ENCODE assay signal across 20 cellular contexts in the genomic region with DNA sequence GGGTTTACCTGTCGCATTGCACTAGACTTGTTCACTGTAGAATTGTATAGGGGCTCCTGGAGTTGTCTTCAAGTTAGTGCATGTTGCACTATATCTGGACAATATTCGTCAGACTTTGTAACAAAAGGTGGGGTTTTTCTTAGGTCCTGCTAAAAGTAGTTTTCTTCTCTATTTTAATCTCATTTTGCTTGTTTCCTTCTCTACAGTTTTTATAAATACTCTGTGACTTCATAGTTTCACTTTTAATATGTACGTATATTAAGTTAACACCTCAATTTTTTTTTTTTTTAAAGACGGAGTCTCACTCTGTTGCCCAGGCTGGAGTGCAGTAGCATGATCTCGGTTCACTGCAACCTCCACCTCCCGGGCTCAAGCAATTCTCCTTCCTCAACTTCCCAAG. TPM values are rescaled to one million over a fixed set of nuclear protein-coding genes. Genes with fewer than 3 reads are reported as not detected.
DNase-seq lines count a peak whose midpoint lies in the region; ATAC-seq and TF ChIP-seq lines count a peak whose summit lies in the region.
"Had no signal": no experiment of that assay in that cellular context is flagged by ENCODE, and none has a peak within 500 bp of the region (broad histone marks: within the 10 kb centered on the region; RNA-seq: fewer than 3 reads in every experiment).

No MANE protein-coding gene starts in this region.

- ATAC-seq in activated CD8-positive, alpha-beta T cell treated with anti-CD3 and anti-CD28 coated beads for 36 hours = peak; percentile 34
- ATAC-seq in activated CD8-positive, alpha-beta T cell treated with anti-CD3 and anti-CD28 coated beads, Interleukin-2, amount 10 ng/mL, durations not matched to agents 7 days and 5 days = no peak
- ATAC-seq in GM19351 (IDR thresholded peaks at IDR 0.05; ENCODE audit: unreplicated experiment) = peak; percentile 74
- peak; percentile 78 for ATAC-seq in HG03575 (IDR thresholded peaks at IDR 0.05; ENCODE audit: extremely low read depth, insufficient number of reproducible peaks, low FRiP score, unreplicated experiment)
- ATAC-seq in natural killer cell treated with Interleukin-12 subunit alpha and Interleukin-12 subunit beta and Interleukin-15 and Interleukin-18, amount 100 ng/mL, for 72 hours = peak; percentile 80 to 85
- ATAC-seq: left lung had no signal

- H3K36me3 Mint-ChIP-seq in activated CD8-positive, alpha-beta T cell treated with anti-CD3 and anti-CD28 coated beads for 36 hours (ENCODE audit: low read depth) = no peaks in the 10 kb centered on the region
- no peaks in the 10 kb centered on the region for H3K36me3 Mint-ChIP-seq in activated CD8-positive, alpha-beta T cell treated with anti-CD3 and anti-CD28 coated beads, Interleukin-2, amount 10 ng/mL, durations not matched to agents 7 days and 5 days (ENCODE audit: low read depth)
- H3K36me3 Mint-ChIP-seq in natural killer cell treated with Interleukin-12 subunit alpha and Interleukin-12 subunit beta and Interleukin-15 and Interleukin-18, amount 100 ng/mL, for 72 hours = no peaks in the 10 kb centered on the region

- CTCF ChIA-PET in activated CD8-positive, alpha-beta T cell treated with anti-CD3 and anti-CD28 coated beads for 36 hours (lab: Charles Lee) = no interaction called here
- CTCF ChIA-PET in activated CD8-positive, alpha-beta T cell treated with anti-CD3 and anti-CD28 coated beads, Interleukin-2, amount 10 ng/mL, durations not matched to agents 7 days and 5 days (lab: Charles Lee) = no interaction called here

- no peaks in the 10 kb centered on the region for H3K9me3 ChIP-seq in ascending aorta
- H3K9me3 ChIP-seq: left lung, transverse colon had no signal

- H3K27ac Mint-ChIP-seq in activated CD8-positive, alpha-beta T cell treated with anti-CD3 and anti-CD28 coated beads for 36 hours = no peak overlapping the region
- no peak overlapping the region for H3K27ac Mint-ChIP-seq in activated CD8-positive, alpha-beta T cell treated with anti-CD3 and anti-CD28 coated beads, Interleukin-2, amount 10 ng/mL, durations not matched to agents 7 days and 5 days
- H3K27ac Mint-ChIP-seq in natural killer cell treated with Interleukin-12 subunit alpha and Interleukin-12 subunit beta and Interleukin-15 and Interleukin-18, amount 100 ng/mL, for 72 hours = peak overlapping the region; percentile 65 to 89

- intact Hi-C loops in activated CD8-positive, alpha-beta T cell treated with anti-CD3 and anti-CD28 coated beads for 36 hours (cut with micrococcal nuclease) = no loop called here
- intact Hi-C loops in ascending aorta (cut with DNase I) = no loop called here

- peak overlapping the region; percentile 11 for H3K4me3 Mint-ChIP-seq in activated CD8-positive, alpha-beta T cell treated with anti-CD3 and anti-CD28 coated beads for 36 hours
- no peak overlapping the region for H3K4me3 Mint-ChIP-seq in activated CD8-positive, alpha-beta T cell treated with anti-CD3 and anti-CD28 coated beads, Interleukin-2, amount 10 ng/mL, durations not matched to agents 7 days and 5 days
- peak overlapping the region; percentile 75 for H3K4me3 Mint-ChIP-seq in natural killer cell treated with Interleukin-12 subunit alpha and Interleukin-12 subunit beta and Interleukin-15 and Interleukin-18, amount 100 ng/mL, for 72 hours

- no peaks in the 10 kb centered on the region for H3K4me1 ChIP-seq in ascending aorta
- H3K4me1 ChIP-seq: left lung, transverse colon had no signal

- no peaks in the 10 kb centered on the region for H3K9me3 Mint-ChIP-seq in activated CD8-positive, alpha-beta T cell treated with anti-CD3 and anti-CD28 coated beads for 36 hours
- H3K9me3 Mint-ChIP-seq in activated CD8-positive, alpha-beta T cell treated with anti-CD3 and anti-CD28 coated beads, Interleukin-2, amount 10 ng/mL, durations not matched to agents 7 days and 5 days (ENCODE audit: insufficient read depth) = peaks cover 6% of the 10 kb centered on the region
- H3K9me3 Mint-ChIP-seq in natural killer cell treated with Interleukin-12 subunit alpha and Interleukin-12 subunit beta and Interleukin-15 and Interleukin-18, amount 100 ng/mL, for 72 hours = peaks cover 5% of the 10 kb centered on the region

- H3K36me3 ChIP-seq in ascending aorta = no peaks in the 10 kb centered on the region
- H3K36me3 ChIP-seq: left lung, transverse colon had no signal

- POLR2A ChIA-PET in activated CD8-positive, alpha-beta T cell treated with anti-CD3 and anti-CD28 coated beads for 36 hours (lab: Charles Lee) = interaction anchor here (0.9 kb wide), 1 partner anchor 51 kb away, joined by 3 read pairs; no protein-coding TSS in a partner anchor
- POLR2A ChIA-PET in activated CD8-positive, alpha-beta T cell treated with anti-CD3 and anti-CD28 coated beads, Interleukin-2, amount 10 ng/mL, durations not matched to agents 7 days and 5 days (lab: Charles Lee) = no interaction called here

- H3K27me3 Mint-ChIP-seq in activated CD8-positive, alpha-beta T cell treated with anti-CD3 and anti-CD28 coated beads for 36 hours = no peaks in the 10 kb centered on the region
- H3K27me3 Mint-ChIP-seq in activated CD8-positive, alpha-beta T cell treated with anti-CD3 and anti-CD28 coated beads, Interleukin-2, amount 10 ng/mL, durations not matched to agents 7 days and 5 days (ENCODE audit: low read depth) = peaks cover 7% of the 10 kb centered on the region
- no peaks in the 10 kb centered on the region for H3K27me3 Mint-ChIP-seq in natural killer cell treated with Interleukin-12 subunit alpha and Interleukin-12 subunit beta and Interleukin-15 and Interleukin-18, amount 100 ng/mL, for 72 hours

- no peaks in the 10 kb centered on the region for H3K27me3 ChIP-seq in ascending aorta
- H3K27me3 ChIP-seq: left lung, transverse colon had no signal

- H3K4me1 Mint-ChIP-seq in activated CD8-positive, alpha-beta T cell treated with anti-CD3 and anti-CD28 coated beads for 36 hours (ENCODE audit: low read depth) = peaks cover 13% of the 10 kb centered on the region
- peaks cover 3% of the 10 kb centered on the region for H3K4me1 Mint-ChIP-seq in activated CD8-positive, alpha-beta T cell treated with anti-CD3 and anti-CD28 coated beads, Interleukin-2, amount 10 ng/mL, durations not matched to agents 7 days and 5 days (ENCODE audit: low read depth)
- H3K4me1 Mint-ChIP-seq in natural killer cell treated with Interleukin-12 subunit alpha and Interleukin-12 subunit beta and Interleukin-15 and Interleukin-18, amount 100 ng/mL, for 72 hours (ENCODE audit: low read depth in 2 of 2) = peaks cover 10 to 13% of the 10 kb centered on the region in 2 donors

- TF ChIP-seq CTCF in activated CD8-positive, alpha-beta T cell treated with anti-CD3 and anti-CD28 coated beads for 36 hours (IDR thresholded peaks at IDR 0.05) = no peak
- no peak for TF ChIP-seq CTCF in ascending aorta (IDR thresholded peaks at IDR 0.05)

- DNase-seq in activated CD8-positive, alpha-beta T cell treated with anti-CD3 and anti-CD28 coated beads for 36 hours = no peak
- DNase-seq in activated CD8-positive, alpha-beta T cell treated with anti-CD3 and anti-CD28 coated beads, Interleukin-2, amount 10 ng/mL, durations not matched to agents 7 days and 5 days = no peak
- DNase-seq in natural killer cell treated with Interleukin-12 subunit alpha and Interleukin-12 subunit beta and Interleukin-15 and Interleukin-18, amount 100 ng/mL, for 72 hours (ENCODE audit: low spot score) = no peak
- DNase-seq in HUDEP-2 (lab: John Stamatoyannopoulos, UW; ENCODE audit: unreplicated experiment in 76 of 76) (no peak), ascending aorta (ENCODE audit: low spot score in 2 of 2) (no peak), NCI-H2081 treated with DMSO at 0.1 percent for 48 hours (lab: John Stamatoyannopoulos, UW) (no peak)
- DNase-seq: activated gamma-delta T cell treated with Interleukin-2 at 50 U/mL for 16 hours; aorta; COR-L47; foreskin melanocyte; left lung; NCI-H1694; NCI-H510A treated with DMSO at 0.1 percent for 48 hours; OCI-M1; posterior cingulate gyrus; stimulated activated CD4-positive, alpha-beta T cell treated with anti-CD3 and anti-CD28 coated beads, Interleukin-4, amount 100 ng/mL, for 4 hours; transverse colon had no signal

- H3K4me3 ChIP-seq in ascending aorta = no peak overlapping the region
- H3K4me3 ChIP-seq: left lung, skin epidermis, transverse colon had no signal

- H3K27ac ChIP-seq in ascending aorta = no peak overlapping the region
- H3K27ac ChIP-seq: left lung, skin epidermis, transverse colon had no signal

RNA-seq across cellular contexts. Expression of a gene that starts 26.5 kb away (rescaled TPM):
- 10 to 100 TPM; 93.9 to 95.2 TPM for total RNA-seq in activated CD8-positive, alpha-beta T cell treated with anti-CD3 and anti-CD28 coated beads for 36 hours
- total RNA-seq in activated CD8-positive, alpha-beta T cell treated with anti-CD3 and anti-CD28 coated beads, Interleukin-2, amount 10 ng/mL, durations not matched to agents 7 days and 5 days = 10 to 100 TPM; 80.2 to 84.3 TPM
- total RNA-seq in natural killer cell treated with Interleukin-12 subunit alpha and Interleukin-12 subunit beta and Interleukin-15 and Interleukin-18, amount 100 ng/mL, for 72 hours = 100 to 1,000 TPM; 122 to 188 TPM
- 17.8 TPM for total RNA-seq in ascending aorta

RNA-seq across cellular contexts. Expression of a gene that starts 26.5 kb away (rescaled TPM):
- 10 to 100 TPM; 21.1 to 21.9 TPM for total RNA-seq in activated CD8-positive, alpha-beta T cell treated with anti-CD3 and anti-CD28 coated beads for 36 hours
- 10 to 100 TPM; 22.4 to 24.2 TPM for total RNA-seq in activated CD8-positive, alpha-beta T cell treated with anti-CD3 and anti-CD28 coated beads, Interleukin-2, amount 10 ng/mL, durations not matched to agents 7 days and 5 days
- 10 to 100 TPM; 36.1 to 59.1 TPM for total RNA-seq in natural killer cell treated with Interleukin-12 subunit alpha and Interleukin-12 subunit beta and Interleukin-15 and Interleukin-18, amount 100 ng/mL, for 72 hours
- total RNA-seq in ascending aorta = 8.4 TPM

Comparison
In these comparisons a context has a peak if more than half of its experiments do, and no peak if none do; other contexts are left out.
1. H3K27ac Mint-ChIP-seq: peak in natural killer cell treated with Interleukin-12 subunit alpha and Interleukin-12 subunit beta and Interleukin-15 and Interleukin-18, amount 100 ng/mL, for 72 hours (2 of 2); none in activated CD8-positive, alpha-beta T cell treated with anti-CD3 and anti-CD28 coated beads for 36 hours (single experiment) and activated CD8-positive, alpha-beta T cell treated with anti-CD3 and anti-CD28 coated beads, Interleukin-2, amount 10 ng/mL, durations not matched to agents 7 days and 5 days (single experiment).